ENCODE assay signal across 9 cellular contexts in the genomic region with DNA sequence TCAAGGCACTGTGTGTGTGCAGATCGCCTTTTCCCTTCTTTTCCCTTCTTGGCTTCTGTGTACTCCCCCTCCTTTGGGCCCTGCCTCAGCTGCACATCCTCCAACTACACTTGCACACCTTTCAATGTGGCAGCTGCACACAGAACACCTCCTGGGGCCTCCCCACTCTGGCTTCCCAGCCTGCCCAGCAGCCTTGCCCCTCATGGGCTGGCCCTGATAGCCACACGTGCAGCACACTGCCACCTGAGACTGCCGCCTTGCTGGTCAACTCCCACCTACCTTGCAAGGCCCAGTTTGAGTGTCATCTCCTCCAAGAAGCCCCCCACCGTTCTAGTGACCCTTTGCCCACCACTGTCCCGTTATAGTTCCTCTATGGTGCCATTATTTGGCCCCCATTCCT.
DNase-seq lines count a peak whose midpoint lies in the region; ATAC-seq and TF ChIP-seq lines count a peak whose summit lies in the region.
"Had no signal": no experiment of that assay in that cellular context is flagged by ENCODE, and none has a peak within 500 bp of the region (broad histone marks: within the 10 kb centered on the region; RNA-seq: fewer than 3 reads in every experiment).

No MANE protein-coding gene starts in this region.

- ATAC-seq in gastroesophageal sphincter, result no peak
- ATAC-seq in HG02840 (IDR thresholded peaks at IDR 0.05; ENCODE audit: low FRiP score, unreplicated experiment), result no peak

- H3K4me3 ChIP-seq in gastroesophageal sphincter, result peak overlapping the region in 1 of 2 donors; percentile 6
- H3K4me3 ChIP-seq in skeletal muscle satellite cell (ENCODE audit: low read length), result peak overlapping the region; percentile 23

- TF ChIP-seq CTCF in gastroesophageal sphincter (IDR thresholded peaks at IDR 0.05), result no peak

- H3K4me2 ChIP-seq in skeletal muscle satellite cell (ENCODE audit: low read length), result peak overlapping the region; percentile 59

- CTCF ChIA-PET in activated CD4-positive, alpha-beta memory T cell treated with anti-CD3 and anti-CD28 coated beads, Interleukin-2, amount 10 ng/mL, durations not matched to agents 7 days and 5 days (lab: Charles Lee), result interaction anchor here (0.6 kb wide), 1 partner anchor 71 kb away, joined by 3 read pairs; no protein-coding TSS in a partner anchor

- TF ChIP-seq EP300 in gastroesophageal sphincter (IDR thresholded peaks at IDR 0.05), result no peak

- H3K27me3 ChIP-seq in gastroesophageal sphincter, result no peaks in the 10 kb centered on the region
- no peaks in the 10 kb centered on the region for H3K27me3 ChIP-seq in skeletal muscle satellite cell (ENCODE audit: control insufficient read depth, insufficient read depth, low read length)

- H3K4me3 Mint-ChIP-seq in activated CD4-positive, alpha-beta memory T cell treated with anti-CD3 and anti-CD28 coated beads, Interleukin-2, amount 10 ng/mL, durations not matched to agents 7 days and 5 days, result no peak overlapping the region

- peak overlapping the region; percentile 83 for H3K9ac ChIP-seq in skeletal muscle satellite cell (ENCODE audit: low read depth, low read length)

- no peak for TF ChIP-seq POLR2A in gastroesophageal sphincter (IDR thresholded peaks at IDR 0.05)

- peak overlapping the region; percentile 96 to 99 (median 98) for H3K27ac ChIP-seq in gastroesophageal sphincter

- H3K36me3 Mint-ChIP-seq in activated CD4-positive, alpha-beta memory T cell treated with anti-CD3 and anti-CD28 coated beads, Interleukin-2, amount 10 ng/mL, durations not matched to agents 7 days and 5 days (ENCODE audit: low read depth), result no peaks in the 10 kb centered on the region

- H3K27ac Mint-ChIP-seq in activated CD4-positive, alpha-beta memory T cell treated with anti-CD3 and anti-CD28 coated beads, Interleukin-2, amount 10 ng/mL, durations not matched to agents 7 days and 5 days, result peak overlapping the region; percentile 36

- H3K9me3 ChIP-seq in gastroesophageal sphincter (no peaks in the 10 kb centered on the region), skeletal muscle satellite cell (replicated peaks; ENCODE audit: low read length) (no peaks in the 10 kb centered on the region)

- 46 to 52% methylated on average over 4 to 5 of the region's 5 CpGs for WGBS in gastroesophageal sphincter (ENCODE audit: low coverage in 1 of 2), 2 donors

- no peaks in the 10 kb centered on the region for H3K9me3 Mint-ChIP-seq in activated CD4-positive, alpha-beta memory T cell treated with anti-CD3 and anti-CD28 coated beads, Interleukin-2, amount 10 ng/mL, durations not matched to agents 7 days and 5 days

- peaks cover 56% of the 10 kb centered on the region for H3K4me1 Mint-ChIP-seq in activated CD4-positive, alpha-beta memory T cell treated with anti-CD3 and anti-CD28 coated beads, Interleukin-2, amount 10 ng/mL, durations not matched to agents 7 days and 5 days

- DNase-seq in Daoy (ENCODE audit: low read depth) (peak; percentile 19), HUDEP-2 (lab: John Stamatoyannopoulos, UW; ENCODE audit: unreplicated experiment in 76 of 76) (no peak), NCI-H2029 treated with DMSO at 0.1 percent for 48 hours (lab: John Stamatoyannopoulos, UW) (no peak)
- DNase-seq in activated CD4-positive, alpha-beta memory T cell treated with anti-CD3 and anti-CD28 coated beads, Interleukin-2, amount 10 ng/mL, durations not matched to agents 7 days and 5 days, result no peak
- no peak for DNase-seq in activated effector memory CD4-positive, alpha-beta T cell treated with Interleukin-2 at 50 U/mL for 16 hours
- DNase-seq: NCI-H2171 had no signal

- no peaks in the 10 kb centered on the region for H3K36me3 ChIP-seq in gastroesophageal sphincter
- no peaks in the 10 kb centered on the region for H3K36me3 ChIP-seq in skeletal muscle satellite cell (ENCODE audit: insufficient read depth, low read length)

- POLR2A ChIA-PET in activated CD4-positive, alpha-beta memory T cell treated with anti-CD3 and anti-CD28 coated beads, Interleukin-2, amount 10 ng/mL, durations not matched to agents 7 days and 5 days (lab: Charles Lee), result interaction anchor here (1.4 kb wide), 1 partner anchor 31 kb away, joined by 4 read pairs; no protein-coding TSS in a partner anchor

- no peaks in the 10 kb centered on the region for H3K27me3 Mint-ChIP-seq in activated CD4-positive, alpha-beta memory T cell treated with anti-CD3 and anti-CD28 coated beads, Interleukin-2, amount 10 ng/mL, durations not matched to agents 7 days and 5 days

- H3K4me1 ChIP-seq in gastroesophageal sphincter (peaks cover 71 to 100% (median 88%) of the 10 kb centered on the region in 3 donors), skeletal muscle satellite cell (ENCODE audit: control insufficient read depth, insufficient read depth, low read length) (peaks cover 86% of the 10 kb centered on the region)
